ENCODE assay signal across 9 cellular contexts in the genomic region with DNA sequence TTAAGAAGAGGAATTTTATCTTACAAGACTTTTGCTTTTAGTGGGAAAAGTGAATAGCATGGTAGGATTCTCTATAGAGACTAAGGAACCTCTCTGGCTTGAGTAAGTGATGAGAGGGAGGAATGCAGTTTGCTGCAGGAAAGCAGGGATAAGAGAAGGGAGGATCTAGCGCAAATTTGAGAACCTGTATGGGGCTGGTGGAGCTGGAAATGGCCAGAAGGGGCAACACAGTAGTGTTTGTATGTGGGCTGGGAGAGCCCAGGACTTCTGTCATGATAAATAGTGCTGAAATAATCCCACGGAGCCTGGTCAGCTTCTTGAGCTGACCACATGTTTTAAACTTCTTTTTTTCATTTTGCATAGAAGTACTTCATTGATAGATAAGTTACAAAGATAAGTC. TPM values are rescaled to one million over a fixed set of nuclear protein-coding genes. Genes with fewer than 3 reads are reported as not detected.
A peak's percentile ranks its signal among the peaks of the same experiment; 100 is the strongest.
DNase-seq lines count a peak whose midpoint lies in the region; ATAC-seq and TF ChIP-seq lines count a peak whose summit lies in the region.
"Had no signal": no experiment of that assay in that cellular context is flagged by ENCODE, and none has a peak within 500 bp of the region (broad histone marks: within the 10 kb centered on the region; RNA-seq: fewer than 3 reads in every experiment).

No MANE protein-coding gene starts in this region.

- peak overlapping the region; percentile 58 for H3K9ac ChIP-seq in Karpas-422 (ENCODE audit: low read length)
- H3K9ac ChIP-seq in mesendoderm (ENCODE audit: low read length) = no peak overlapping the region

- WGBS in mesendoderm (ENCODE audit: extremely low coverage, insufficient coverage, low lambda C conversion rate) = no CpG with 5 or more reads among the region's 2 CpGs

- no peak overlapping the region for H4K5ac ChIP-seq in mesendoderm (ENCODE audit: low read length)

- no peaks in the 10 kb centered on the region for H3K9me3 Mint-ChIP-seq in activated T-cell treated with anti-CD3 and anti-CD28 coated beads, Interleukin-2, amount 50 U/mL, for 24 hours

- H3K4me2 ChIP-seq in Karpas-422 (ENCODE audit: low read depth, low read length, poor library complexity, severe bottlenecking) = peak overlapping the region; percentile 71
- H3K4me2 ChIP-seq in mesendoderm (ENCODE audit: low read length) = no peak overlapping the region

- no peaks in the 10 kb centered on the region for H3K79me1 ChIP-seq in mesendoderm (ENCODE audit: low read length)

- H3K4me1 Mint-ChIP-seq in activated T-cell treated with anti-CD3 and anti-CD28 coated beads, Interleukin-2, amount 50 U/mL, for 24 hours (ENCODE audit: low read depth) = peaks cover 13% of the 10 kb centered on the region

- no peaks in the 10 kb centered on the region for H3K36me3 Mint-ChIP-seq in activated T-cell treated with anti-CD3 and anti-CD28 coated beads, Interleukin-2, amount 50 U/mL, for 24 hours (ENCODE audit: low read depth)

- H3K4ac ChIP-seq in mesendoderm (ENCODE audit: low read depth, low read length) = no peak overlapping the region

- H4K8ac ChIP-seq in mesendoderm (ENCODE audit: low read depth, low read length) = no peak overlapping the region

- no peaks in the 10 kb centered on the region for H3K9me2 ChIP-seq in Karpas-422 (replicated peaks; ENCODE audit: insufficient read depth, low read length)

- in situ Hi-C loops in astrocyte of the cerebellum (cut with HindIII; ENCODE audit: low sequenced_read_pairs) = loop anchor here (5.0 kb wide), 1 partner anchor 98 kb away; a partner anchor contains a TSS

- H3K4me3 ChIP-seq in AG04450 (ENCODE audit: low read depth, low read length) (no peak overlapping the region), Karpas-422 (ENCODE audit: low read length) (no peak overlapping the region), astrocyte of the cerebellum (ENCODE audit: low read depth, low read length) (no peak overlapping the region), mesendoderm (ENCODE audit: low read length) (no peak overlapping the region)

- H3K4me1 ChIP-seq in Karpas-422 (ENCODE audit: low read length) (peaks cover 15% of the 10 kb centered on the region), mesendoderm (ENCODE audit: control insufficient read depth, low read depth, low read length) (peaks cover 5% of the 10 kb centered on the region)

- peaks cover 37% of the 10 kb centered on the region for H3K27me3 Mint-ChIP-seq in activated T-cell treated with anti-CD3 and anti-CD28 coated beads, Interleukin-2, amount 50 U/mL, for 24 hours

- POLR2A ChIA-PET in AG04450 (lab: Yijun Ruan, JAX) = no interaction called here

- ATAC-seq in GM18520 (IDR thresholded peaks at IDR 0.05; ENCODE audit: unreplicated experiment) (no peak), GM21526 (IDR thresholded peaks at IDR 0.05; ENCODE audit: low FRiP score, unreplicated experiment) (no peak)

- H2BK15ac ChIP-seq in mesendoderm (replicated peaks; ENCODE audit: low read depth) = no peak overlapping the region

- no peak overlapping the region for H2BK120ac ChIP-seq in mesendoderm (ENCODE audit: low read depth, low read length)

- H4K20me1 ChIP-seq in Karpas-422 (ENCODE audit: insufficient read depth, low read depth, low read length) = no peaks in the 10 kb centered on the region

- no peak overlapping the region for H3K27ac Mint-ChIP-seq in activated T-cell treated with anti-CD3 and anti-CD28 coated beads, Interleukin-2, amount 50 U/mL, for 24 hours

- TF ChIP-seq CTCF in AG04450 (IDR thresholded peaks at IDR 0.05; ENCODE audit: low read depth, low read length) (peak; percentile 24; the same call in 1 of the 2 replicates), astrocyte of the cerebellum (IDR thresholded peaks at IDR 0.05; ENCODE audit: low read depth, low read length, missing control alignments) (peak; percentile 20)

- H3K4me3 Mint-ChIP-seq in activated T-cell treated with anti-CD3 and anti-CD28 coated beads, Interleukin-2, amount 50 U/mL, for 24 hours = no peak overlapping the region

- H3K27ac ChIP-seq in AG04450 (ENCODE audit: low read depth, low read length) = no peak overlapping the region
- no peak overlapping the region for H3K27ac ChIP-seq in Karpas-422 (ENCODE audit: low read length)
- H3K27ac ChIP-seq in mesendoderm (ENCODE audit: low read depth, low read length) = no peak overlapping the region

- H3K18ac ChIP-seq in mesendoderm (ENCODE audit: low read length) = no peak overlapping the region

- peak overlapping the region; percentile 81 for H2AFZ ChIP-seq in Karpas-422 (ENCODE audit: low read length)

- H3K79me2 ChIP-seq in Karpas-422 (ENCODE audit: low read length) (no peaks in the 10 kb centered on the region), mesendoderm (ENCODE audit: control insufficient read depth, insufficient read depth, low read length) (no peaks in the 10 kb centered on the region)

- H3K9me3 ChIP-seq in AG04450 (ENCODE audit: control insufficient read depth, insufficient read depth, low read length) = no peaks in the 10 kb centered on the region; the same call in 1 of the 2 replicates
- H3K9me3 ChIP-seq in Karpas-422 (ENCODE audit: low read length) = no peaks in the 10 kb centered on the region

- H3K36me3 ChIP-seq in Karpas-422 (ENCODE audit: insufficient read depth, low read length) (no peaks in the 10 kb centered on the region), mesendoderm (ENCODE audit: control insufficient read depth, insufficient read depth, low read length) (no peaks in the 10 kb centered on the region)

- H2AK5ac ChIP-seq in mesendoderm (ENCODE audit: low read length) = no peak overlapping the region

- CTCF ChIA-PET in AG04450 (lab: Charles Lee) = interaction anchor here (0.8 to 5.0 kb wide), 17 partner anchors 10 to 1103 kb away, joined by 3 to 102 read pairs (median 5); a partner anchor contains a TSS

- H3K23ac ChIP-seq in mesendoderm (ENCODE audit: low read length) = no peak overlapping the region

- H3K27me3 ChIP-seq in AG04450 (ENCODE audit: control insufficient read depth, insufficient read depth, low read length) (no peaks in the 10 kb centered on the region), Karpas-422 (ENCODE audit: low read length) (no peaks in the 10 kb centered on the region), mesendoderm (ENCODE audit: insufficient read depth, low read length, poor library complexity) (no peaks in the 10 kb centered on the region)

- no peak for DNase-seq in AG04450 (ENCODE audit: low read depth, low spot score)
- DNase-seq in Karpas-422 = peak; percentile 45
- no peak for DNase-seq in astrocyte of the cerebellum (ENCODE audit: low read depth)
- DNase-seq in mesendoderm = peak; percentile 72
- DNase-seq in NCI-H1436 treated with DMSO at 0.1 percent for 48 hours (lab: John Stamatoyannopoulos, UW) = no peak
- no peak for DNase-seq in activated T-cell treated with anti-CD3 and anti-CD28 coated beads, Interleukin-2, amount 50 U/mL, for 24 hours
- DNase-seq: NCI-H187 treated with DMSO at 0.1 percent for 48 hours had no signal

- no peak overlapping the region for H3K56ac ChIP-seq in mesendoderm (ENCODE audit: low read length)

- H2BK5ac ChIP-seq in mesendoderm (ENCODE audit: low read length) = no peak overlapping the region

RNA-seq across cellular contexts. Expression of a gene that starts 11.1 kb away (rescaled TPM):
- 5.1 TPM in 2 replicates for polyA plus RNA-seq in AG04450 (2011; rRNA removed)
- 6.4 and 8.4 TPM in 2 replicates for polyA minus RNA-seq in AG04450 (2011; rRNA and poly(A)+ RNA removed)
- total RNA-seq in Karpas-422 (2014; rRNA removed; shearing (Covaris generic); ENCODE audit: low replicate concordance) = 0.22 TPM in 1 of 2 replicates, not detected in the other
- polyA plus RNA-seq in mesendoderm (2013, experiment 1 of 2) = 0.13 TPM
- 0.13 TPM for polyA plus RNA-seq in mesendoderm (2013, experiment 2 of 2)

Comparison
In these comparisons a context has a peak if more than half of its experiments do, and no peak if none do; other contexts are left out.
1. DNase-seq: peak in Karpas-422 (single experiment) and mesendoderm (single experiment); none in AG04450 (single experiment), astrocyte of the cerebellum (single experiment), NCI-H1436 treated with DMSO at 0.1 percent for 48 hours (single experiment) and activated T-cell treated with anti-CD3 and anti-CD28 coated beads, Interleukin-2, amount 50 U/mL, for 24 hours (single experiment).